8 cellular contexts compared by ENCODE assay signal in the genomic region with DNA sequence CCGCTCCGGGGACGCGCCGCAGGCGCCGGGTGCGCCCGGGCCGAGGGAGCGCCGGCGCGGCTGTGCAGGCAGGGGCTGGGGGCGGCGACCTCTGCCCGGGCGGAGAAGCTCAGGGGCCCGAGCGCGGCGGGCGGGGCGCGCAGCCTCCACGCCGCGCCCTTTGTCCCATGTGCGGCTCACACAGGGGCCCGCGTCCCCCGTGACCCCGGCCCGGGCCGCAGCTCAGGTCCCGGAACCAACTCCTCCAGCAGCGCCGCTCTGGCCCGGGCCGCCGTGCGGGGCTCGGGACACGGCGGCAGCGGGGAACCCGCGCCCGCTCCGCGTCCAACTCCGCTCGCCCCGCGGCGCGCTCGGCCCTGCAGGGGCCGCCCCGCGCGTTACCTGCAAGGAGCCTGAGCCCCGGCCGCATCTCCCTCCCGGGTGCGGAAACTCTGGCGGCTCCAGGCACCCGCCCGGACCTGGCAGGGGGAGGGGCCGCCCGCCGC. TPM values are rescaled to one million over a fixed set of nuclear protein-coding genes. Genes with fewer than 3 reads are reported as not detected.
DNase-seq lines count a peak whose midpoint lies in the region; ATAC-seq, FAIRE-seq and TF ChIP-seq lines count a peak whose summit lies in the region.

TMTC4 (minus strand) TSS at position 433 of the 485 bp plus-strand sequence. CDS start 4,433 bp downstream, outside the sequence.

- peaks cover 0 to 3% of the 10 kb centered on the region in 2 donors for H3K36me3 ChIP-seq in mucosa of rectum (ENCODE audit: control insufficient read depth in 2 of 2, insufficient read depth in 2 of 2, low read length in 2 of 2)

- H3K4me1 Mint-ChIP-seq in activated CD4-positive, alpha-beta T cell treated with anti-CD3 and anti-CD28 coated beads, Interleukin-2, amount 10 ng/mL, durations not matched to agents 7 days and 5 days = peaks cover 34% of the 10 kb centered on the region

- FAIRE-seq in urothelium cell line (lab: Jason Lieb, UNC) = no peak

- no peaks in the 10 kb centered on the region for H3K27me3 ChIP-seq in mucosa of rectum (ENCODE audit: control insufficient read depth in 2 of 2, insufficient read depth in 2 of 2, low read length in 2 of 2)

- TF ChIP-seq CTCF in coronary artery (IDR thresholded peaks at IDR 0.05) = no peak

- H3K36me3 Mint-ChIP-seq in activated CD4-positive, alpha-beta T cell treated with anti-CD3 and anti-CD28 coated beads, Interleukin-2, amount 10 ng/mL, durations not matched to agents 7 days and 5 days (ENCODE audit: low read depth) = peaks cover 7% of the 10 kb centered on the region

- H3K4me3 ChIP-seq in coronary artery (peak within 1 kb of the TSS; percentile 89), mucosa of rectum (ENCODE audit: low read length in 2 of 2) (peak within 1 kb of the TSS; percentile 77 to 88)

- H3K27ac Mint-ChIP-seq in activated CD4-positive, alpha-beta T cell treated with anti-CD3 and anti-CD28 coated beads, Interleukin-2, amount 10 ng/mL, durations not matched to agents 7 days and 5 days = peak within 1 kb of the TSS; percentile 95

- ATAC-seq in HG02840 (IDR thresholded peaks at IDR 0.05; ENCODE audit: low FRiP score, unreplicated experiment) = peak; percentile 40

- H3K27me3 Mint-ChIP-seq in activated CD4-positive, alpha-beta T cell treated with anti-CD3 and anti-CD28 coated beads, Interleukin-2, amount 10 ng/mL, durations not matched to agents 7 days and 5 days = no peaks in the 10 kb centered on the region

- H3K4me3 Mint-ChIP-seq in activated CD4-positive, alpha-beta T cell treated with anti-CD3 and anti-CD28 coated beads, Interleukin-2, amount 10 ng/mL, durations not matched to agents 7 days and 5 days = peak within 1 kb of the TSS; percentile 86

- peaks cover 13% of the 10 kb centered on the region in 2 donors for H3K4me1 ChIP-seq in mucosa of rectum (ENCODE audit: control insufficient read depth in 2 of 2, insufficient read depth in 2 of 2, low read length in 2 of 2)

- H3K9me3 Mint-ChIP-seq in activated CD4-positive, alpha-beta T cell treated with anti-CD3 and anti-CD28 coated beads, Interleukin-2, amount 10 ng/mL, durations not matched to agents 7 days and 5 days = no peaks in the 10 kb centered on the region

- CTCF ChIA-PET in activated CD4-positive, alpha-beta T cell treated with anti-CD3 and anti-CD28 coated beads, Interleukin-2, amount 10 ng/mL, durations not matched to agents 7 days and 5 days (lab: Charles Lee) = interaction anchor here (0.6 to 1.8 kb wide), 8 partner anchors 9 to 1021 kb away, joined by 3 to 5 read pairs (median 3); no protein-coding TSS in a partner anchor

- no peak for DNase-seq in activated CD4-positive, alpha-beta T cell treated with anti-CD3 and anti-CD28 coated beads, Interleukin-2, amount 10 ng/mL, durations not matched to agents 7 days and 5 days
- no peak for DNase-seq in activated CD4-positive, alpha-beta T cell treated with anti-CD3 and anti-CD28 coated beads for 48 hours
- DNase-seq in OCI-M1 (lab: John Stamatoyannopoulos, UW) = peak; percentile 47
- DNase-seq in coronary artery (ENCODE audit: low spot score) = no peak
- DNase-seq in urothelium cell line (ENCODE audit: low spot score) = peak; percentile 41
- no peak for DNase-seq in NCI-H1436 (lab: John Stamatoyannopoulos, UW)

- H3K9me3 ChIP-seq in mucosa of rectum (ENCODE audit: control insufficient read depth in 2 of 2, low read length in 2 of 2) = no peaks in the 10 kb centered on the region

- H3K9ac ChIP-seq in mucosa of rectum (ENCODE audit: low read depth in 1 of 2, low read length in 2 of 2) = peak within 1 kb of the TSS; percentile 74 to 80

- POLR2A ChIA-PET in activated CD4-positive, alpha-beta T cell treated with anti-CD3 and anti-CD28 coated beads, Interleukin-2, amount 10 ng/mL, durations not matched to agents 7 days and 5 days (lab: Charles Lee) = interaction anchor here (0.7 kb wide), 1 partner anchor 90 kb away, joined by 3 read pairs; no protein-coding TSS in a partner anchor

- peak within 1 kb of the TSS; percentile 72 to 86 for H3K27ac ChIP-seq in coronary artery
- peak within 1 kb of the TSS; percentile 55 to 79 for H3K27ac ChIP-seq in mucosa of rectum (ENCODE audit: low read depth in 2 of 2, low read length in 2 of 2)

RNA-seq across cellular contexts. Expression of gene TMTC4, which starts in this region (rescaled TPM):
- 10 to 100 TPM; 27.1 to 28.4 TPM for total RNA-seq in activated CD4-positive, alpha-beta T cell treated with anti-CD3 and anti-CD28 coated beads, Interleukin-2, amount 10 ng/mL, durations not matched to agents 7 days and 5 days

Comparison
In these comparisons a context has a peak if more than half of its experiments do, and no peak if none do; other contexts are left out.
1. DNase-seq: peak in OCI-M1 (single experiment) and urothelium cell line (single experiment); none in activated CD4-positive, alpha-beta T cell treated with anti-CD3 and anti-CD28 coated beads, Interleukin-2, amount 10 ng/mL, durations not matched to agents 7 days and 5 days (single experiment), activated CD4-positive, alpha-beta T cell treated with anti-CD3 and anti-CD28 coated beads for 48 hours (single experiment), coronary artery (single experiment) and NCI-H1436 (single experiment).